20 cellular contexts compared by ENCODE assay signal in genomic region chr10:130192276-130192848, GRCh38.
"Had no signal": no experiment of that assay in that cellular context is flagged by ENCODE, and none has a peak within 500 bp of the region (broad histone marks: within the 10 kb centered on the region; RNA-seq: fewer than 3 reads in every experiment).

No MANE protein-coding gene starts in this region.

- H3K27ac Mint-ChIP-seq: naive thymus-derived CD8-positive, alpha-beta T cell; stimulated activated naive CD8-positive, alpha-beta T cell treated with anti-CD3 and anti-CD28 coated beads, Interleukin-15, Interleukin-2, amounts not matched to agents 100 ng/mL and 50 ng/mL, for 24 hours; T-helper 1 cell treated with Interleukin-12 subunit alpha and Interleukin-12 subunit beta and Interleukin-4 antibody, amounts not matched to agents 30 μg/mL and 1 μg/mL, for 36 hours had no signal

- H3K27me3 ChIP-seq: right lobe of liver had no signal

- H3K4me3 ChIP-seq: heart right ventricle, right lobe of liver, skin epidermis, tibial artery had no signal

- H3K9ac ChIP-seq: parathyroid adenoma had no signal

- ATAC-seq: activated T-cell treated with anti-CD3 and anti-CD28 coated beads, Interleukin-2, amount 50 U/mL, for 4 hours; heart right ventricle; left colon; naive thymus-derived CD8-positive, alpha-beta T cell; right lobe of liver had no signal

- H2AFZ ChIP-seq: parathyroid adenoma had no signal

- H3K9me3 ChIP-seq: heart right ventricle, right lobe of liver, tibial artery had no signal

- H3K4me3 Mint-ChIP-seq: stimulated activated naive CD8-positive, alpha-beta T cell treated with anti-CD3 and anti-CD28 coated beads, Interleukin-15, Interleukin-2, amounts not matched to agents 100 ng/mL and 50 ng/mL, for 24 hours had no signal

- H3K27ac ChIP-seq: epithelial cell of prostate, heart right ventricle, parathyroid adenoma, right lobe of liver, skin epidermis, tibial artery had no signal

- H3K9me3 Mint-ChIP-seq: activated T-cell treated with anti-CD3 and anti-CD28 coated beads, Interleukin-2, amount 50 U/mL, for 4 hours; naive thymus-derived CD8-positive, alpha-beta T cell; stimulated activated naive CD8-positive, alpha-beta T cell treated with anti-CD3 and anti-CD28 coated beads, Interleukin-15, Interleukin-2, amounts not matched to agents 100 ng/mL and 50 ng/mL, for 24 hours; T-helper 1 cell treated with Interleukin-12 subunit alpha and Interleukin-12 subunit beta and Interleukin-4 antibody, amounts not matched to agents 30 μg/mL and 1 μg/mL, for 36 hours had no signal

- DNase-seq: activated CD4-positive, alpha-beta T cell treated with anti-CD3 and anti-CD28 coated beads for 4 hours; activated CD4-positive, alpha-beta T cell treated with anti-CD3 and anti-CD28 coated beads, Interleukin-2, amount 50 U/mL, for 48 hours; activated CD4-positive, CD25-positive, alpha-beta regulatory T cell; activated CD8-positive, alpha-beta memory T cell treated with anti-CD3 and anti-CD28 coated beads, Interleukin-2, amount 50 U/mL, for 48 hours; activated naive CD4-positive, alpha-beta T cell treated with Interleukin-2 at 50 U/mL for 16 hours; activated T-cell treated with anti-CD3 and anti-CD28 coated beads, Interleukin-2, amount 50 U/mL, for 4 hours; amygdala; cortex of kidney; heart right ventricle; left colon; naive thymus-derived CD8-positive, alpha-beta T cell; right lobe of liver; stimulated activated CD4-positive, alpha-beta T cell treated with anti-CD3 and anti-CD28 coated beads, Interleukin-1b, Interleukin-23, amount 100 ng/mL, for 48 hours; T1000; tibial artery had no signal

- H3K4me1 ChIP-seq: parathyroid adenoma had no signal

- H3K79me2 ChIP-seq: parathyroid adenoma had no signal

- H3K36me3 ChIP-seq: right lobe of liver had no signal
